8 cellular contexts compared by ENCODE assay signal in genomic region chr3:9404680-9405079, GRCh38. TPM values are rescaled to one million over a fixed set of nuclear protein-coding genes. Genes with fewer than 3 reads are reported as not detected.
DNase-seq lines count a peak whose midpoint lies in the region; ATAC-seq and TF ChIP-seq lines count a peak whose summit lies in the region.

No MANE protein-coding gene starts in this region.

- H3K4me3 ChIP-seq in GM06990 (replicated peaks; ENCODE audit: low read depth, low read length) (no peak overlapping the region), Loucy (ENCODE audit: low read length, poor library complexity, severe bottlenecking) (peak overlapping the region; percentile 81), breast epithelium (no peak overlapping the region), neural cell (ENCODE audit: low read length) (peak overlapping the region; percentile 86)

- H3K9me3 ChIP-seq in Loucy (ENCODE audit: insufficient read depth, low read depth, low read length) (no peaks in the 10 kb centered on the region), breast epithelium (no peaks in the 10 kb centered on the region), neural cell (ENCODE audit: low read length) (peaks cover under 1% of the 10 kb centered on the region)

- H3K36me3 ChIP-seq in GM06990 (ENCODE audit: control insufficient read depth, insufficient read depth, low read length) (no peaks in the 10 kb centered on the region), Loucy (ENCODE audit: insufficient read depth, low read length) (no peaks in the 10 kb centered on the region), breast epithelium (no peaks in the 10 kb centered on the region), neural cell (ENCODE audit: insufficient read depth, low read length) (no peaks in the 10 kb centered on the region)

- no peaks in the 10 kb centered on the region for H3F3A ChIP-seq in Loucy (ENCODE audit: low read depth)
- H3F3A ChIP-seq in neural cell (ENCODE audit: insufficient read depth, low read length, poor library complexity, severe bottlenecking) = peaks cover 18% of the 10 kb centered on the region

- H3K4me1 ChIP-seq in Loucy (ENCODE audit: insufficient read depth, low read length, poor library complexity, severe bottlenecking) (peaks cover 65% of the 10 kb centered on the region), breast epithelium (peaks cover 3 to 27% of the 10 kb centered on the region in 2 donors)

- H3K9me2 ChIP-seq in Loucy (replicated peaks; ENCODE audit: low read depth, low read length) (no peaks in the 10 kb centered on the region), neural cell (ENCODE audit: insufficient read depth, low read length) (no peaks in the 10 kb centered on the region)

- TF ChIP-seq CTCF in GM06990 (IDR thresholded peaks at IDR 0.05; ENCODE audit: insufficient read depth, low read length, poor library complexity, severe bottlenecking) = peak; percentile 9
- peak; percentile 30; the same call in 1 of the 2 replicates for TF ChIP-seq CTCF in Loucy (conservative IDR thresholded peaks at IDR 0.05; ENCODE audit: low read length)
- TF ChIP-seq CTCF in breast epithelium (IDR thresholded peaks at IDR 0.05) = no peak
- TF ChIP-seq CTCF in neural cell (IDR thresholded peaks at IDR 0.05; ENCODE audit: poor library complexity, severe bottlenecking) = peak; percentile 46

- H3K79me2 ChIP-seq in Loucy (ENCODE audit: insufficient read depth, low read length) (peaks cover 100% of the 10 kb centered on the region), neural cell (replicated peaks; ENCODE audit: insufficient read depth, low read length) (peaks cover 100% of the 10 kb centered on the region)

- H3K27me3 ChIP-seq in GM06990 (replicated peaks; ENCODE audit: control insufficient read depth, insufficient read depth, low read length) (no peaks in the 10 kb centered on the region), Loucy (ENCODE audit: insufficient read depth, low read length, poor library complexity, severe bottlenecking) (no peaks in the 10 kb centered on the region), breast epithelium (no peaks in the 10 kb centered on the region), neural cell (ENCODE audit: insufficient read depth, low read depth, low read length) (no peaks in the 10 kb centered on the region)

- no peak overlapping the region for H2AFZ ChIP-seq in Loucy (ENCODE audit: low read length)
- no peak overlapping the region for H2AFZ ChIP-seq in neural cell (ENCODE audit: low read depth, low read length)

- DNase-seq in GM06990 (ENCODE audit: extremely low read depth, insufficient read length) (no peak), breast epithelium (ENCODE audit: low spot score in 2 of 2) (no peak), anterior cingulate cortex (lab: John Stamatoyannopoulos, UW) (no peak), cortex of kidney (lab: John Stamatoyannopoulos, UW) (no peak)
- DNase-seq in stimulated activated CD4-positive, alpha-beta T cell treated with anti-CD3 and anti-CD28 coated beads, Interleukin-2, amount 100 ng/mL, for 48 hours = no peak

- TF ChIP-seq EP300 in neural cell (conservative IDR thresholded peaks at IDR 0.05; ENCODE audit: poor library complexity, severe bottlenecking) = no peak

- TF ChIP-seq RAD21 in neural cell (conservative IDR thresholded peaks at IDR 0.05) = peak; percentile 16

- TF ChIP-seq POLR2A in breast epithelium (IDR thresholded peaks at IDR 0.05) = no peak

- intact Hi-C loops in breast epithelium (cut with DNase I; ENCODE audit: low total_unique reads) = no loop called here

- peaks cover 100% of the 10 kb centered on the region for H4K20me1 ChIP-seq in Loucy (ENCODE audit: insufficient read depth, low read length, poor library complexity, severe bottlenecking)
- no peaks in the 10 kb centered on the region for H4K20me1 ChIP-seq in neural cell (ENCODE audit: insufficient read depth)

- peak overlapping the region; percentile 28 to 54 for H3K27ac ChIP-seq in breast epithelium
- H3K27ac ChIP-seq in neural cell (ENCODE audit: low read length) = peak overlapping the region; percentile 91

- no peak for ATAC-seq in HG03025 (IDR thresholded peaks at IDR 0.05; ENCODE audit: low FRiP score, unreplicated experiment)

- peak overlapping the region; percentile 96 for H3K4me2 ChIP-seq in Loucy (ENCODE audit: low read depth, low read length, poor library complexity, severe bottlenecking)
- H3K4me2 ChIP-seq in neural cell (ENCODE audit: low read length) = peak overlapping the region; percentile 94

- peak overlapping the region; percentile 35 for H3K9ac ChIP-seq in Loucy (ENCODE audit: low read depth, low read length, poor library complexity, severe bottlenecking)
- peak overlapping the region; percentile 47 for H3K9ac ChIP-seq in neural cell (ENCODE audit: low read length)

TF ChIP-seq in neural cell, 6 proteins besides CTCF, POLR2A, EP300 and RAD21:
- TF ChIP-seq SMC3 (conservative IDR thresholded peaks at IDR 0.05; ENCODE audit: poor library complexity) (peak; percentile 27), REST (IDR thresholded peaks at IDR 0.05; ENCODE audit: borderline replicate concordance) (peak; percentile 40), MXI1 (conservative IDR thresholded peaks at IDR 0.05; ENCODE audit: poor library complexity, severe bottlenecking) (no peak)
TF ChIP-seq in neural cell: peak in this region for 2.

RNA-seq across cellular contexts. Expression of gene SETD5, which starts 7.3 kb away (rescaled TPM):
- total RNA-seq in breast epithelium = 100 to 1,000 TPM in 2 of 3 donors, 10 to 100 TPM in 1; 63.0 to 135 (median 118) TPM
- 33.6 and 38.0 TPM in 2 replicates for polyA plus RNA-seq in neural cell
- 69.1 and 122 TPM in 2 replicates for polyA minus RNA-seq in neural cell

RNA-seq across cellular contexts. Expression of gene THUMPD3, which starts 41.8 kb away (rescaled TPM):
- 10 to 100 TPM; 22.2 to 36.4 (median 25.2) TPM for total RNA-seq in breast epithelium
- 32.6 and 35.0 TPM in 2 replicates for polyA plus RNA-seq in neural cell
- polyA minus RNA-seq in neural cell = 56.0 and 65.2 TPM in 2 replicates

Comparison
In these comparisons a context has a peak if more than half of its experiments do, and no peak if none do; other contexts are left out.
1. H3K4me3 ChIP-seq: peak in Loucy (single experiment) and neural cell (single experiment); none in GM06990 (single experiment) and breast epithelium (0 of 3).
2. CTCF ChIP-seq: peak in GM06990 (single experiment), Loucy (single experiment) and neural cell (single experiment); none in breast epithelium (0 of 3).